8 cellular contexts compared by ENCODE assay signal in the genomic region with DNA sequence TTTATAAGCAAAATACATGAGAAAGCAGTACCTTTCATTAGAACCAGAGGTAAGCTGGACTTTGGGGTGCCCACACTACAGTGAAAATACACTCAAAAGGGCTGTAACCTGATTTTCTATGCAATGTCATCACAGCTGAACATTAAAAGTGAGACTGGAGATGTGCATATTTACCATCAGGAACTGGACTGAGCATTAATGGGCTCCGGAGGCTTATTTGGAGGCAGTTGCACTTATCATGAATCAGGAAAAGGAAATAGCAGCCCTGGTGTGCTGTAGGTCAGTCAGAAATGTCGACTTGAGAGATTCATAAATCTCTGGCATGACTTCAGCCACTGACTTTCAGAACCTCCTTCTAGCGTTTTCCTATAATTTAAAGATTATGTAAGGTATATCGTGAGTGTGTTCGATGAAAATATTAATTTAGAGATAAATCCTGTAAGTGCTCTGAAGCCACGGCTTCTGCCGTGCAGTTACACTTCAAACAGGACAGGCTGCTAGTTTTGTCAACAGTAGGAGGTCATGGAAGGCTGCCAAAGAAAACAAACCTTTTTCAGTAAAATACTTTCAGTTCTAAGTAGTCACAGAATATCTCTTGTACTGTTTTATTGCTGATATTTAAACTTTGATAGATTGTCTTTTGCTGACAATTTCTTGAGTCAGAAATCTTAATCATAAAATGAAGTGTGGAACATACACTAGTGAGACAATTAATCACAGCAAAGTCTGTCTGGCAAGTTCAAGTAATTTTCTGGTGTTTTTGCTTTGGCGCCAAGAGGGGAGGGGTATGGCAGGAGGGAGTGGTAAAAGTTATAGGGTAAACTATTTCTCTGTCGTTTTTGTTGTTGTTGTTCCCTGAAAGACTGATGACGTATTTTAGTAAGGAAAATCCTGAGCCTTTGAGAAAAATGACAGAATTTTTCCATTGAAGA.
DNase-seq lines count a peak whose midpoint lies in the region; ATAC-seq and TF ChIP-seq lines count a peak whose summit lies in the region.

No MANE protein-coding gene starts in this region.

- H3K9me3 Mint-ChIP-seq in CD4-positive, alpha-beta T cell = no peaks in the 10 kb centered on the region

- H3K27ac ChIP-seq in dorsolateral prefrontal cortex = peak overlapping the region in 3 of 59 donors; percentile 3 to 27 (median 20)
- no peak overlapping the region for H3K27ac ChIP-seq in CD4-positive, alpha-beta T cell (ENCODE audit: low read depth, low read length)

- no peaks in the 10 kb centered on the region for H3K4me1 Mint-ChIP-seq in CD4-positive, alpha-beta T cell (ENCODE audit: low read depth)

- CTCF ChIA-PET in CD4-positive, alpha-beta T cell (lab: Charles Lee) = no interaction called here

- peak overlapping the region; percentile 87 for H2AFZ ChIP-seq in neuron (ENCODE audit: low read depth, low read length)

- no peaks in the 10 kb centered on the region for H3K27me3 Mint-ChIP-seq in CD4-positive, alpha-beta T cell

- POLR2A ChIA-PET in CD4-positive, alpha-beta T cell (lab: Charles Lee) = no interaction called here

- H3K27me3 ChIP-seq in dorsolateral prefrontal cortex (no peaks in the 10 kb centered on the region), neuron (ENCODE audit: insufficient read depth, low read length) (no peaks in the 10 kb centered on the region)
- no peaks in the 10 kb centered on the region for H3K27me3 ChIP-seq in CD4-positive, alpha-beta T cell (ENCODE audit: control insufficient read depth, insufficient read depth, low read length)

- no peaks in the 10 kb centered on the region for H3K36me3 Mint-ChIP-seq in CD4-positive, alpha-beta T cell (ENCODE audit: low read depth)

- H3K9me3 ChIP-seq in neuron (ENCODE audit: low read length) = no peaks in the 10 kb centered on the region
- H3K9me3 ChIP-seq in CD4-positive, alpha-beta T cell (ENCODE audit: control insufficient read depth, low read length) = no peaks in the 10 kb centered on the region

- intact Hi-C loops in dorsolateral prefrontal cortex (cut with DNase I) (no loop called here), head of caudate nucleus (cut with DNase I) (no loop called here)
- intact Hi-C loops in CD4-positive, alpha-beta T cell (cut with DNase I, micrococcal nuclease) = no loop called here

- no peaks in the 10 kb centered on the region for H3K36me3 ChIP-seq in neuron (ENCODE audit: insufficient read depth, low read length)

- ATAC-seq in GM18870 (IDR thresholded peaks at IDR 0.05; ENCODE audit: unreplicated experiment) = no peak
- no peak for ATAC-seq in CD4-positive, alpha-beta T cell (ENCODE audit: poor library complexity)

- DNase-seq in EH (ENCODE audit: low read depth) = peak; percentile 74
- peak; percentile 91 for DNase-seq in NCI-H2227 treated with DMSO at 0.1 percent for 48 hours (lab: John Stamatoyannopoulos, UW)
- no peak for DNase-seq in dorsolateral prefrontal cortex
- DNase-seq in activated CD4-positive, alpha-beta T cell treated with anti-CD3 and anti-CD28 coated beads for 48 hours = no peak
- DNase-seq in CD4-positive, alpha-beta T cell = no peak
- DNase-seq in head of caudate nucleus = no peak

- peaks cover 51% of the 10 kb centered on the region for H3K4me1 ChIP-seq in neuron (ENCODE audit: insufficient read depth, low read length)

- no peak overlapping the region for H3K4me3 Mint-ChIP-seq in CD4-positive, alpha-beta T cell

- peak overlapping the region in 53 of 59 donors; percentile 1 to 58 (median 36) for H3K4me3 ChIP-seq in dorsolateral prefrontal cortex
- peak overlapping the region; percentile 30 for H3K4me3 ChIP-seq in neuron (ENCODE audit: low read length)

- TF ChIP-seq CTCF in dorsolateral prefrontal cortex (IDR thresholded peaks at IDR 0.05 in 54 of 56, conservative IDR thresholded peaks at IDR 0.05 in 2 of 56; ENCODE audit: low read depth in 1 of 56, partially characterized antibody in 56 of 56) = no peak
- TF ChIP-seq CTCF in CD4-positive, alpha-beta T cell (IDR thresholded peaks at IDR 0.05) = no peak

- no peak overlapping the region for H3K27ac Mint-ChIP-seq in CD4-positive, alpha-beta T cell

Comparison
In these comparisons a context has a peak if more than half of its experiments do, and no peak if none do; other contexts are left out.
1. DNase-seq: peak in EH (single experiment) and NCI-H2227 treated with DMSO at 0.1 percent for 48 hours (single experiment); none in dorsolateral prefrontal cortex (0 of 10), activated CD4-positive, alpha-beta T cell treated with anti-CD3 and anti-CD28 coated beads for 48 hours (single experiment), CD4-positive, alpha-beta T cell (0 of 10) and head of caudate nucleus (0 of 42).